ENCODE assay signal across 29 cellular contexts in the genomic region with DNA sequence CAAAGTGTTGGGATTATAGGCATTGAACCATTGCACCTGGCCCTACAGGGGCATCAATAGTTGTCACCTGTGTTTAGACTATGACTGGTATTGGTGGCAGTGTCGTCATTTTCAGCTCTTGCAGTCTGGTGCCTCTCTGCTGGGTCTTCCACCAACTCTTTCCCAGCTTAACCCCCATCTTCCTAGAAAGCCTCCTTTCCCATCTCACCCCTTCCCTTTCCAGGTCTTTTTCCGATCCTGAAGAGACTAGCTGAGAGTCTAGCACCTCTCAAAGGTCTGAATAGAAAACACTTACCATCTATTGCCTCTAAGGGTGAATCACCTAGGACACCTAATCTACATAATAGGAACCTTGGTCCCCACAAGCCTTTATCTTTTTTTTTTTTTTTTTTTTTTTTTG.
"Had no signal": no experiment of that assay in that cellular context is flagged by ENCODE, and none has a peak within 500 bp of the region (broad histone marks: within the 10 kb centered on the region; RNA-seq: fewer than 3 reads in every experiment).

No MANE protein-coding gene starts in this region.

- DNase-seq: activated CD4-positive, alpha-beta memory T cell treated with anti-CD3 and anti-CD28 coated beads, Interleukin-2, amount 10 ng/mL, durations not matched to agents 7 days and 5 days; activated CD4-positive, alpha-beta T cell treated with anti-CD3 and anti-CD28 coated beads for 1 hour; activated CD4-positive, alpha-beta T cell treated with anti-CD3 and anti-CD28 coated beads for 4 hours; activated CD4-positive, alpha-beta T cell treated with anti-CD3 and anti-CD28 coated beads, Interleukin-2, amount 10 ng/mL, durations not matched to agents 7 days and 5 days; activated CD4-positive, alpha-beta T cell treated with anti-CD3 and anti-CD28 coated beads, Interleukin-2, amount 50 U/mL, for 4 hours; activated CD8-positive, alpha-beta memory T cell treated with anti-CD3 and anti-CD28 coated beads, Interleukin-2, amount 50 U/mL, for 48 hours; activated gamma-delta T cell; activated naive CD4-positive, alpha-beta T cell; activated naive CD4-positive, alpha-beta T cell treated with anti-CD3 and anti-CD28 coated beads, Interleukin-2, amount 10 ng/mL, durations not matched to agents 7 days and 5 days; activated naive CD8-positive, alpha-beta T cell treated with anti-CD3 and anti-CD28 coated beads, Interleukin-2, amount 10 ng/mL, durations not matched to agents 7 days and 5 days; activated T-cell treated with anti-CD3 and anti-CD28 coated beads for 4 hours; activated T-cell treated with anti-CD3 and anti-CD28 coated beads, Interleukin-2, amount 50 U/mL, for 24 hours; activated T-cell treated with anti-CD3 and anti-CD28 coated beads, Interleukin-2, amount 50 U/mL, for 72 hours; central memory CD4-positive, alpha-beta T cell; cerebellar nuclear complex; colonic mucosa; effector CD8-positive, alpha-beta T cell; foreskin fibroblast; head of caudate nucleus; T-helper 1 cell; T-helper 17 cell; T1000 had no signal

- H3K9me3 Mint-ChIP-seq: activated CD4-positive, alpha-beta memory T cell treated with anti-CD3 and anti-CD28 coated beads, Interleukin-2, amount 10 ng/mL, durations not matched to agents 7 days and 5 days; activated CD4-positive, alpha-beta T cell treated with anti-CD3 and anti-CD28 coated beads, Interleukin-2, amount 10 ng/mL, durations not matched to agents 7 days and 5 days; activated naive CD4-positive, alpha-beta T cell treated with anti-CD3 and anti-CD28 coated beads, Interleukin-2, amount 10 ng/mL, durations not matched to agents 7 days and 5 days; activated naive CD4-positive, alpha-beta T cell treated with anti-CD3 and anti-CD28 coated beads, Interleukin-2, amount 50 U/mL, for 72 hours; activated naive CD8-positive, alpha-beta T cell treated with anti-CD3 and anti-CD28 coated beads, Interleukin-2, amount 10 ng/mL, durations not matched to agents 7 days and 5 days; activated T-cell treated with anti-CD3 and anti-CD28 coated beads, Interleukin-2, amount 50 U/mL, for 24 hours; activated T-cell treated with anti-CD3 and anti-CD28 coated beads, Interleukin-2, amount 50 U/mL, for 72 hours; brain; T-helper 2 cell treated with Interferon-gamma antibody and Interleukin-4, amounts not matched to agents 5 μg/mL and 100 μg/mL, for 36 hours had no signal

- H3K4me3 Mint-ChIP-seq: activated CD4-positive, alpha-beta memory T cell treated with anti-CD3 and anti-CD28 coated beads, Interleukin-2, amount 10 ng/mL, durations not matched to agents 7 days and 5 days; activated CD4-positive, alpha-beta T cell treated with anti-CD3 and anti-CD28 coated beads, Interleukin-2, amount 10 ng/mL, durations not matched to agents 7 days and 5 days; activated naive CD4-positive, alpha-beta T cell treated with anti-CD3 and anti-CD28 coated beads, Interleukin-2, amount 10 ng/mL, durations not matched to agents 7 days and 5 days; activated naive CD8-positive, alpha-beta T cell treated with anti-CD3 and anti-CD28 coated beads, Interleukin-2, amount 10 ng/mL, durations not matched to agents 7 days and 5 days; activated T-cell treated with anti-CD3 and anti-CD28 coated beads, Interleukin-2, amount 50 U/mL, for 24 hours; activated T-cell treated with anti-CD3 and anti-CD28 coated beads, Interleukin-2, amount 50 U/mL, for 72 hours; brain; T-helper 17 cell; T-helper 2 cell treated with Interferon-gamma antibody and Interleukin-4, amounts not matched to agents 5 μg/mL and 100 μg/mL, for 36 hours had no signal

- H3K36me3 Mint-ChIP-seq: activated naive CD4-positive, alpha-beta T cell treated with anti-CD3 and anti-CD28 coated beads, Interleukin-2, amount 10 ng/mL, durations not matched to agents 7 days and 5 days; activated naive CD8-positive, alpha-beta T cell treated with anti-CD3 and anti-CD28 coated beads, Interleukin-2, amount 10 ng/mL, durations not matched to agents 7 days and 5 days had no signal

- H3K27ac Mint-ChIP-seq: activated CD4-positive, alpha-beta memory T cell treated with anti-CD3 and anti-CD28 coated beads, Interleukin-2, amount 10 ng/mL, durations not matched to agents 7 days and 5 days; activated CD4-positive, alpha-beta T cell treated with anti-CD3 and anti-CD28 coated beads, Interleukin-2, amount 10 ng/mL, durations not matched to agents 7 days and 5 days; activated naive CD4-positive, alpha-beta T cell treated with anti-CD3 and anti-CD28 coated beads, Interleukin-2, amount 10 ng/mL, durations not matched to agents 7 days and 5 days; activated naive CD8-positive, alpha-beta T cell treated with anti-CD3 and anti-CD28 coated beads, Interleukin-2, amount 10 ng/mL, durations not matched to agents 7 days and 5 days; activated T-cell treated with anti-CD3 and anti-CD28 coated beads, Interleukin-2, amount 50 U/mL, for 24 hours; activated T-cell treated with anti-CD3 and anti-CD28 coated beads, Interleukin-2, amount 50 U/mL, for 72 hours; T-helper 17 cell; T-helper 2 cell treated with Interferon-gamma antibody and Interleukin-4, amounts not matched to agents 5 μg/mL and 100 μg/mL, for 36 hours had no signal

- H3K4me3 ChIP-seq: ascending aorta, breast epithelium, cardiac muscle cell, colonic mucosa had no signal

- H3K36me3 ChIP-seq: breast epithelium, cardiac muscle cell, colonic mucosa had no signal

- H3K4me1 ChIP-seq: ascending aorta, breast epithelium, colonic mucosa had no signal

- H3K27me3 ChIP-seq: ascending aorta, breast epithelium, cardiac muscle cell, colonic mucosa had no signal

- H3K4me1 Mint-ChIP-seq: activated CD4-positive, alpha-beta memory T cell treated with anti-CD3 and anti-CD28 coated beads, Interleukin-2, amount 10 ng/mL, durations not matched to agents 7 days and 5 days; activated CD4-positive, alpha-beta T cell treated with anti-CD3 and anti-CD28 coated beads, Interleukin-2, amount 10 ng/mL, durations not matched to agents 7 days and 5 days; activated naive CD4-positive, alpha-beta T cell treated with anti-CD3 and anti-CD28 coated beads, Interleukin-2, amount 10 ng/mL, durations not matched to agents 7 days and 5 days; activated naive CD8-positive, alpha-beta T cell treated with anti-CD3 and anti-CD28 coated beads, Interleukin-2, amount 10 ng/mL, durations not matched to agents 7 days and 5 days had no signal

- ATAC-seq: activated naive CD4-positive, alpha-beta T cell treated with anti-CD3 and anti-CD28 coated beads, Interleukin-2, amount 50 U/mL, for 72 hours; activated T-cell treated with anti-CD3 and anti-CD28 coated beads, Interleukin-2, amount 50 U/mL, for 72 hours; esophagus mucosa; T-helper 17 cell had no signal

- H3K27me3 Mint-ChIP-seq: activated CD4-positive, alpha-beta memory T cell treated with anti-CD3 and anti-CD28 coated beads, Interleukin-2, amount 10 ng/mL, durations not matched to agents 7 days and 5 days; activated CD4-positive, alpha-beta T cell treated with anti-CD3 and anti-CD28 coated beads, Interleukin-2, amount 10 ng/mL, durations not matched to agents 7 days and 5 days; activated naive CD4-positive, alpha-beta T cell treated with anti-CD3 and anti-CD28 coated beads, Interleukin-2, amount 10 ng/mL, durations not matched to agents 7 days and 5 days; activated naive CD8-positive, alpha-beta T cell treated with anti-CD3 and anti-CD28 coated beads, Interleukin-2, amount 10 ng/mL, durations not matched to agents 7 days and 5 days; activated T-cell treated with anti-CD3 and anti-CD28 coated beads, Interleukin-2, amount 50 U/mL, for 24 hours; brain; T-helper 17 cell had no signal

- H3K9me3 ChIP-seq: ascending aorta, breast epithelium, colonic mucosa had no signal

- H3K27ac ChIP-seq: ascending aorta, breast epithelium, cardiac muscle cell, colonic mucosa had no signal
